In the genomic region with DNA sequence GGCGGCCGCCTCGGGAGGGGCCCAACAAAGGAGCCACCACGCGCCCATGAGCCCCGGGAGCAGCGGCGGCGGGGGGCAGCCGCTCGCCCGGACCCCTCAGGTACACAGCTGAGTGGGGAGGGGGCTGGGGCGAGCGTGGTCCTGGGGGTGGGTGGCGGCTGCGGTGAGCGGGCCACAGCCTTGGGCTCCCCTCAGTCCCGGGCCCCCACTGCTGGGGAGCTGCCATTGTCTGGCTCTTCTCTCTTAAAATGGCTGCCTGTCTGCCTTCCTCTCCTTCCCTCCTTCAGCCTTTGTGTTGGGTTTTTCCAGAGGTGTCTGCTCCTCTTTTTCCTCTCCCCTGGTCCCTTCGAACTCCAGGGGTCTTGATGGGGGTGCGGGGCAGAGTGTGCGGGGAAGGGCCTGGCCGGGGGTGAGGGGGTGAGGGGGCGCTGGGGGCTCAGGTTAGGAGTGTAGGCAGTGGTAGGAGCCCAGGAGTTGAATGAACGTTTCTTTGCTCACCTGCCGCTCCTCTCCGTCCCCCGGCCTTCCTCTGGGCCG, we compare ENCODE assay signal across 8 cellular contexts. TPM values are rescaled to one million over a fixed set of nuclear protein-coding genes. Genes with fewer than 3 reads are reported as not detected.
DNase-seq lines count a peak whose midpoint lies in the region; ATAC-seq, FAIRE-seq and TF ChIP-seq lines count a peak whose summit lies in the region.

No MANE protein-coding gene starts in this region.

- H3K36me3 ChIP-seq in CD4-positive, alpha-beta memory T cell (ENCODE audit: insufficient read depth, low read length): peaks cover 2% of the 10 kb centered on the region
- H3K36me3 ChIP-seq in IMR-90 (ENCODE audit: control insufficient read depth, insufficient read depth, low read length) (no peaks in the 10 kb centered on the region), colonic mucosa (no peaks in the 10 kb centered on the region), neural cell (ENCODE audit: insufficient read depth, low read length) (no peaks in the 10 kb centered on the region)

- H4K20me1 ChIP-seq in IMR-90 (ENCODE audit: insufficient read depth, low read length) (peaks cover 50% of the 10 kb centered on the region), neural cell (ENCODE audit: insufficient read depth) (peaks cover 43% of the 10 kb centered on the region)

- peaks cover 19% of the 10 kb centered on the region for H3K9me1 ChIP-seq in IMR-90 (ENCODE audit: insufficient read depth, low read length)

- no peak overlapping the region for H3K23ac ChIP-seq in IMR-90 (ENCODE audit: low read depth, low read length)

- no peak overlapping the region for H2BK15ac ChIP-seq in IMR-90 (ENCODE audit: low read depth, low read length)

- no peak overlapping the region for H3K4me3 Mint-ChIP-seq in CD4-positive, alpha-beta memory T cell

- H2BK120ac ChIP-seq in IMR-90 (ENCODE audit: low read depth, low read length): no peak overlapping the region

- TF ChIP-seq RAD21 in IMR-90 (IDR thresholded peaks at IDR 0.05; ENCODE audit: low read length) (no peak), neural cell (conservative IDR thresholded peaks at IDR 0.05) (no peak)

- H3K9me3 Mint-ChIP-seq in CD4-positive, alpha-beta memory T cell: peaks cover 0 to 2% (median 0%) of the 10 kb centered on the region in 8 donors

- peak overlapping the region; percentile 75 for H3K9ac ChIP-seq in IMR-90 (ENCODE audit: low read depth, low read length)
- peak overlapping the region; percentile 87 to 95 for H3K9ac ChIP-seq in colonic mucosa (ENCODE audit: low read depth in 2 of 2, low read length in 2 of 2)
- H3K9ac ChIP-seq in neural cell (ENCODE audit: low read length): peak overlapping the region; percentile 98

- peaks cover 7 to 47% of the 10 kb centered on the region in 2 experiments; a peak in 3 of 4 replicates for H3K79me1 ChIP-seq in IMR-90 (ENCODE audit: low read depth in 1 of 2, low read length in 2 of 2)

- no peak overlapping the region; the same call in 1 of the 2 replicates for H3K14ac ChIP-seq in IMR-90 (replicated peaks; ENCODE audit: low read depth, low read length)

- H3K18ac ChIP-seq in IMR-90 (ENCODE audit: low read depth, low read length): no peak overlapping the region

- no peaks in the 10 kb centered on the region for H3K9me3 ChIP-seq in CD4-positive, alpha-beta memory T cell (ENCODE audit: control insufficient read depth in 1 of 2, low read length in 2 of 2)
- H3K9me3 ChIP-seq in IMR-90 (ENCODE audit: control insufficient read depth, insufficient read depth, low read length) (no peaks in the 10 kb centered on the region), colonic mucosa (no peaks in the 10 kb centered on the region), neural cell (ENCODE audit: low read length) (no peaks in the 10 kb centered on the region)

- peak overlapping the region; percentile 82 for H2BK5ac ChIP-seq in IMR-90 (ENCODE audit: low read depth, low read length, poor library complexity, severe bottlenecking)

- no peak overlapping the region for H3K56ac ChIP-seq in IMR-90 (ENCODE audit: extremely low read depth, insufficient read depth, low read length)

- 0% methylated on average over 1 of the region's 28 CpGs; no CpG with 5 or more reads in 1 of the 2 experiments for WGBS in IMR-90 (ENCODE audit: extremely low coverage in 2 of 2, insufficient read length in 1 of 2), 2 experiments

- H3K4me2 ChIP-seq in IMR-90 (ENCODE audit: low read depth, low read length) (peak overlapping the region; percentile 71), neural cell (ENCODE audit: low read length) (peak overlapping the region; percentile 95)

- H2AK5ac ChIP-seq in IMR-90 (ENCODE audit: low read depth, low read length): no peak overlapping the region

- BruUV-seq in IMR-90 (replicated peaks; lab: Mats Ljungman, UMichigan): no TSS peak

- no peaks in the 10 kb centered on the region for H3K27me3 ChIP-seq in CD4-positive, alpha-beta memory T cell (ENCODE audit: insufficient read depth, low read length)
- H3K27me3 ChIP-seq in IMR-90 (ENCODE audit: control insufficient read depth, insufficient read depth, low read length) (no peaks in the 10 kb centered on the region), colonic mucosa (no peaks in the 10 kb centered on the region), neural cell (ENCODE audit: insufficient read depth, low read depth, low read length) (no peaks in the 10 kb centered on the region)

- dilution Hi-C loops in IMR-90 (cut with HindIII; ENCODE audit: low sequenced_read_pairs, unreplicated experiment): no loop called here

- in situ Hi-C loops in IMR-90 (cut with MboI; ENCODE audit: low sequenced_read_pairs): no loop called here
- in situ Hi-C loops in ACHN (cut with HindIII; ENCODE audit: low pct_ligation_motif_present, low pct_unique_long_range_greater_than_20kb, low sequenced_read_pairs): no loop called here

- peaks cover 3% of the 10 kb centered on the region for H3F3A ChIP-seq in neural cell (ENCODE audit: insufficient read depth, low read length, poor library complexity, severe bottlenecking)

- no peak overlapping the region for H3K27ac Mint-ChIP-seq in CD4-positive, alpha-beta memory T cell

- CTCF ChIA-PET in CD4-positive, alpha-beta memory T cell (lab: Charles Lee; ENCODE audit: partially characterized antibody): interaction anchor here (0.7 to 5.0 kb wide), 13 partner anchors 9 to 197 kb away, joined by 3 to 51 read pairs (median 7); partner anchors contain the start of gene PIGV
- CTCF ChIA-PET in IMR-90 (lab: Yijun Ruan, JAX): interaction anchor here (1.3 to 1.8 kb wide), 3 partner anchors 81 to 91 kb away, joined by 3 to 5 read pairs (median 4); no protein-coding TSS in a partner anchor

- peak overlapping the region; percentile 55 to 74 for H3K4me3 ChIP-seq in CD4-positive, alpha-beta memory T cell (ENCODE audit: low read length in 2 of 2)
- H3K4me3 ChIP-seq in IMR-90 (ENCODE audit: insufficient read depth, low read depth, low read length) (peak overlapping the region; percentile 89), colonic mucosa (peak overlapping the region; percentile 63), neural cell (ENCODE audit: low read length) (peak overlapping the region; percentile 77)

- TF ChIP-seq CTCF in IMR-90 (conservative IDR thresholded peaks at IDR 0.05; ENCODE audit: low read depth, low read length) (no peak), colonic mucosa (IDR thresholded peaks at IDR 0.05) (no peak), neural cell (IDR thresholded peaks at IDR 0.05; ENCODE audit: poor library complexity, severe bottlenecking) (no peak), D721Med (IDR thresholded peaks at IDR 0.05; ENCODE audit: insufficient read depth, missing control alignments) (no peak)

- no peaks in the 10 kb centered on the region for H3K27me3 Mint-ChIP-seq in CD4-positive, alpha-beta memory T cell

- ATAC-seq in IMR-90 (ENCODE audit: low read depth): no peak

- no peak for TF ChIP-seq EP300 in neural cell (conservative IDR thresholded peaks at IDR 0.05; ENCODE audit: poor library complexity, severe bottlenecking)

- H3K9me2 ChIP-seq in neural cell (ENCODE audit: insufficient read depth, low read length): no peaks in the 10 kb centered on the region

- peak overlapping the region; percentile 76 for H3K27ac ChIP-seq in CD4-positive, alpha-beta memory T cell (ENCODE audit: low read depth, low read length)
- peak overlapping the region; percentile 88 for H3K27ac ChIP-seq in IMR-90 (ENCODE audit: insufficient read depth, low read length)
- peak overlapping the region; percentile 98 for H3K27ac ChIP-seq in colonic mucosa
- peak overlapping the region; percentile 90 for H3K27ac ChIP-seq in neural cell (ENCODE audit: low read length)

- H3K4me1 ChIP-seq in CD4-positive, alpha-beta memory T cell (ENCODE audit: insufficient read depth, low read length): peaks cover 65% of the 10 kb centered on the region
- peaks cover 30% of the 10 kb centered on the region for H3K4me1 ChIP-seq in IMR-90 (ENCODE audit: control insufficient read depth, insufficient read depth, low read length)
- peaks cover 37% of the 10 kb centered on the region for H3K4me1 ChIP-seq in colonic mucosa

- no peak for FAIRE-seq in D721Med (lab: Jason Lieb, UNC)

- H3K4ac ChIP-seq in IMR-90 (ENCODE audit: low read depth, low read length): no peak overlapping the region

- H3K4me1 Mint-ChIP-seq in CD4-positive, alpha-beta memory T cell: peaks cover 17 to 29% (median 21%) of the 10 kb centered on the region in 4 donors

- H4K8ac ChIP-seq in IMR-90 (ENCODE audit: low read depth in 2 of 2, low read length in 2 of 2): no peak overlapping the region

- H2BK20ac ChIP-seq in IMR-90 (ENCODE audit: low read depth, low read length): no peak overlapping the region

- H3K79me2 ChIP-seq in neural cell (replicated peaks; ENCODE audit: insufficient read depth, low read length): peaks cover 73% of the 10 kb centered on the region

- H3K36me3 Mint-ChIP-seq in CD4-positive, alpha-beta memory T cell: peaks cover 0 to 6% of the 10 kb centered on the region in 2 donors

- peak in 2 of 5 donors; percentile 24 to 51 for DNase-seq in CD4-positive, alpha-beta memory T cell
- DNase-seq in IMR-90: no peak
- no peak for DNase-seq in colonic mucosa
- no peak for DNase-seq in ACHN
- no peak for DNase-seq in D721Med (ENCODE audit: insufficient read length, low spot score)
- no peak for DNase-seq in inferior parietal cortex (ENCODE audit: extremely low spot score)
- no peak for DNase-seq in cerebellar nuclear complex (lab: John Stamatoyannopoulos, UW)

- H4K91ac ChIP-seq in IMR-90 (ENCODE audit: insufficient read depth, low read depth, low read length): no peak overlapping the region

- intact Hi-C loops in CD4-positive, alpha-beta memory T cell (cut with micrococcal nuclease): loop anchor here (10.0 kb wide), 1 partner anchor 193 kb away; no protein-coding TSS in a partner anchor
- intact Hi-C loops in IMR-90 (cut with micrococcal nuclease): loop anchor here (5.0 to 10.0 kb wide), 2 partner anchors 95 to 167 kb away; partner anchors contain the start of gene SFN
- intact Hi-C loops in colonic mucosa (cut with DNase I): no loop called here

- no peak overlapping the region for H4K5ac ChIP-seq in IMR-90 (ENCODE audit: low read depth, low read length)

- POLR2A ChIA-PET in CD4-positive, alpha-beta memory T cell (lab: Charles Lee; ENCODE audit: partially characterized antibody): interaction anchor here (0.6 to 16.5 kb wide), 28 partner anchors 9 to 228 kb away, joined by 3 to 595 read pairs (median 6); partner anchors contain the start of genes GPATCH3, GPN2, HMGN2 and PIGV
- POLR2A ChIA-PET in IMR-90 (lab: Charles Lee; ENCODE audit: unreplicated experiment): interaction anchor here (0.5 to 1.6 kb wide), 3 partner anchors 89 to 107 kb away, joined by 3 to 5 read pairs (median 4); partner anchors contain the start of gene PIGV

- H2AK9ac ChIP-seq in IMR-90 (replicated peaks; ENCODE audit: low read depth, low read length, poor library complexity): peak overlapping the region; percentile 63

- TF ChIP-seq POLR2A in IMR-90 (IDR thresholded peaks at IDR 0.05; ENCODE audit: low read depth, low read length): no peak

- no peak overlapping the region for H2AFZ ChIP-seq in IMR-90 (replicated peaks; ENCODE audit: low read length, poor library complexity)
- H2AFZ ChIP-seq in neural cell (ENCODE audit: low read depth, low read length): no peak overlapping the region

RNA-seq across cellular contexts. Expression of gene ARID1A, which starts 1.7 kb away (rescaled TPM):
- total RNA-seq in CD4-positive, alpha-beta memory T cell: 100 to 1,000 TPM; 112 to 127 TPM
- 10 to 100 TPM in 1 of 2 donors, 1 to 10 TPM in 1; 4.2 to 30.4 TPM for polyA plus RNA-seq in CD4-positive, alpha-beta memory T cell
- total RNA-seq in IMR-90 (2012; rRNA removed) (14.0 and 16.7 TPM in 2 replicates), colonic mucosa (10 to 100 TPM; 49.6 to 76.2 TPM)
- polyA plus RNA-seq in IMR-90 (2012; rRNA removed) (39.4 and 40.7 TPM in 2 replicates), neural cell (13.2 and 16.2 TPM in 2 replicates)
- polyA plus RNA-seq in IMR-90 (2012; cell fraction: cytosol; rRNA removed): 21.1 and 38.8 TPM in 2 replicates
- polyA plus RNA-seq in IMR-90 (2012; cell fraction: nucleus; rRNA removed; ENCODE audit: low replicate concordance): 89.6 and 144 TPM in 2 replicates
- polyA minus RNA-seq in neural cell: 51.1 and 74.6 TPM in 2 replicates
